2 cellular contexts compared by ENCODE assay signal in the genomic region with DNA sequence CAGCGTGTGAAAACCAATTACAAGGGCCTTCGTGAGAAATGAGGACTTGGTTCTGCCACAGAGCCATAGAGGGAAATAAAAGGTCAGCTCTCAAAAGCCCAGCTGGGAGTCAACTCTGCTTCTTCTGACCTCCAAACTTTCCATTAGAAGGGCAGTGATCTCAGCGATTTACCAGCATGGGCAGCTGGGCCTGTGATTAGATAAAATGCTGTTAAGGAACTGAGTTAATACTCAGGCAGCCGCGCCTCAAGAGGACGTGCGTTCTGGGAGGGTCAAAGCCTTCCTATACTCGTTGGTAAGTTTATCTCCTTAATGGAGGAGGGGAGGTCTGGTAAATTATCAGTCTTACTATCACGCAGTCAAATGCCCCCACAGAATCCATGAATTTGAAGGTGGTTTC.
TF ChIP-seq lines count a peak whose summit lies in the region.

No MANE protein-coding gene starts in this region.

TF ChIP-seq in H1, 55 proteins besides CTCF, POLR2A, EP300 and RAD21:
- TF ChIP-seq SIX5 (IDR thresholded peaks at IDR 0.05; ENCODE audit: low read depth, low read length) (no peak), SIRT6 (IDR thresholded peaks at IDR 0.05; ENCODE audit: low read length) (no peak), SP1 (IDR thresholded peaks at IDR 0.05; ENCODE audit: low read depth, low read length) (no peak), TCF12 (IDR thresholded peaks at IDR 0.05; ENCODE audit: low read depth, low read length) (no peak), CBX8 (IDR thresholded peaks at IDR 0.05; ENCODE audit: borderline replicate concordance, low read depth, low read length) (no peak), SUZ12 (IDR thresholded peaks at IDR 0.05; ENCODE audit: low read length) (no peak), KDM4A (IDR thresholded peaks at IDR 0.05; ENCODE audit: low read depth, low read length, severe bottlenecking) (no peak), KDM5A (IDR thresholded peaks at IDR 0.05; ENCODE audit: low read length) (no peak)

TF ChIP-seq in neural cell, 6 proteins besides CTCF, POLR2A, EP300 and RAD21:
- peak; percentile 24 for TF ChIP-seq POLR2AphosphoS5 (IDR thresholded peaks at IDR 0.05)
- TF ChIP-seq EZH2 (IDR thresholded peaks at IDR 0.05; ENCODE audit: borderline replicate concordance, insufficient read depth, low read length, poor library complexity, severe bottlenecking) = no peak
